In the genomic region with DNA sequence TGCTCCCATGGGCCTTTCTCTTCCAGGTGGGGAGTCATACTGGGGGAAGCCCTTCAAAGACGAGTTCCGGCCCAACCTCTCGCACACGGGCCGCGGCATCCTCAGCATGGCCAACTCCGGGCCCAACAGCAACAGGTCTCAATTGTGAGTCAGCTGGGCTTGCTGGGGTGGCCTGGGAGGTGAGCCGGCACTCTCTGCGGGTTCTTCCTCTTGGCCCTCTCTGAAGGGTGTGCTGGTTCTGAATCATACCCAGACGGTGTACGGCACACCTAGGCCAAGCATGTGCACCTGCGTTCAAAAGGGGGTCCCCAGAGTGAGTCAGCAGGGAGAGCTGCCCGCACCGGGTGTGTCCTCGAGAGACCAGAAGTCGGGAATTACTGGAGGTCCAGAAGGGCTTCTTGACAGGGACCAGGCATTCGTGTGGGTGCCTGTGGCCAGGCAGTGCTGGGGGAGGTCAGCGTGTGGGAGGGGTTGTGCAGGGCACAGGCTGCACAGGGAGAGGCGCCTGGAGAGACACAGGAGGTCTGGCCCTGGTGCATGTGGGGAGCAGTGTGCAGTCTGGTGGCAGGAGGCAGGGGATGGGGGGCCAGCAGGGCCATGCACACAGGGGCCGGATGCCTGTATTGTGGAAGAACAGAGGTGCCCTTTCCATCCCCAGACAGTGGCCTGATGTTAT, we compare ENCODE assay signal across 1 cellular context.
TF ChIP-seq lines count a peak whose summit lies in the region.

No MANE protein-coding gene starts in this region.

TF ChIP-seq in GM12878, 131 proteins besides CTCF, POLR2A, EP300 and RAD21:
- no peak for TF ChIP-seq TCF3 (IDR thresholded peaks at IDR 0.05; ENCODE audit: borderline replicate concordance, insufficient read depth, low read depth, low read length)
- TF ChIP-seq, protein P1, sequence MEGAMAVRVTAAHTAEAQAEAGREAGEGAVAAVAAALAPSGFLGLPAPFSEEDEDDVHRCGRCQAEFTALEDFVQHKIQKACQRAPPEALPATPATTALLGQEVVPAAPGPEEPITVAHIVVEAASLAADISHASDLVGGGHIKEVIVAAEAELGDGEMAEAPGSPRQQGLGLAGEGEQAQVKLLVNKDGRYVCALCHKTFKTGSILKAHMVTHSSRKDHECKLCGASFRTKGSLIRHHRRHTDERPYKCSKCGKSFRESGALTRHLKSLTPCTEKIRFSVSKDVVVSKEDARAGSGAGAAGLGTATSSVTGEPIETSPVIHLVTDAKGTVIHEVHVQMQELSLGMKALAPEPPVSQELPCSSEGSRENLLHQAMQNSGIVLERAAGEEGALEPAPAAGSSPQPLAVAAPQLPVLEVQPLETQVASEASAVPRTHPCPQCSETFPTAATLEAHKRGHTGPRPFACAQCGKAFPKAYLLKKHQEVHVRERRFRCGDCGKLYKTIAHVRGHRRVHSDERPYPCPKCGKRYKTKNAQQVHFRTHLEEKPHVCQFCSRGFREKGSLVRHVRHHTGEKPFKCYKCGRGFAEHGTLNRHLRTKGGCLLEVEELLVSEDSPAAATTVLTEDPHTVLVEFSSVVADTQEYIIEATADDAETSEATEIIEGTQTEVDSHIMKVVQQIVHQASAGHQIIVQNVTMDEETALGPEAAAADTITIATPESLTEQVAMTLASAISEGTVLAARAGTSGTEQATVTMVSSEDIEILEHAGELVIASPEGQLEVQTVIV (IDR thresholded peaks at IDR 0.05; ENCODE audit: borderline replicate concordance, partially characterized antibody), result no peak
- TF ChIP-seq, protein P2, sequence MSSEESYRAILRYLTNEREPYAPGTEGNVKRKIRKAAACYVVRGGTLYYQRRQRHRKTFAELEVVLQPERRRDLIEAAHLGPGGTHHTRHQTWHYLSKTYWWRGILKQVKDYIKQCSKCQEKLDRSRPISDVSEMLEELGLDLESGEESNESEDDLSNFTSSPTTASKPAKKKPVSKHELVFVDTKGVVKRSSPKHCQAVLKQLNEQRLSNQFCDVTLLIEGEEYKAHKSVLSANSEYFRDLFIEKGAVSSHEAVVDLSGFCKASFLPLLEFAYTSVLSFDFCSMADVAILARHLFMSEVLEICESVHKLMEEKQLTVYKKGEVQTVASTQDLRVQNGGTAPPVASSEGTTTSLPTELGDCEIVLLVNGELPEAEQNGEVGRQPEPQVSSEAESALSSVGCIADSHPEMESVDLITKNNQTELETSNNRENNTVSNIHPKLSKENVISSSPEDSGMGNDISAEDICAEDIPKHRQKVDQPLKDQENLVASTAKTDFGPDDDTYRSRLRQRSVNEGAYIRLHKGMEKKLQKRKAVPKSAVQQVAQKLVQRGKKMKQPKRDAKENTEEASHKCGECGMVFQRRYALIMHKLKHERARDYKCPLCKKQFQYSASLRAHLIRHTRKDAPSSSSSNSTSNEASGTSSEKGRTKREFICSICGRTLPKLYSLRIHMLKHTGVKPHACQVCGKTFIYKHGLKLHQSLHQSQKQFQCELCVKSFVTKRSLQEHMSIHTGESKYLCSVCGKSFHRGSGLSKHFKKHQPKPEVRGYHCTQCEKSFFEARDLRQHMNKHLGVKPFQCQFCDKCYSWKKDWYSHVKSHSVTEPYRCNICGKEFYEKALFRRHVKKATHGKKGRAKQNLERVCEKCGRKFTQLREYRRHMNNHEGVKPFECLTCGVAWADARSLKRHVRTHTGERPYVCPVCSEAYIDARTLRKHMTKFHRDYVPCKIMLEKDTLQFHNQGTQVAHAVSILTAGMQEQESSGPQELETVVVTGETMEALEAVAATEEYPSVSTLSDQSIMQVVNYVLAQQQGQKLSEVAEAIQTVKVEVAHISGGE (CRISPR knock-in tag; IDR thresholded peaks at IDR 0.05), result no peak
- no peak for TF ChIP-seq RBBP5 (conservative IDR thresholded peaks at IDR 0.05)
- 0 out of 2 replicates have a peak, but pooled peaks have one; percentile 14 for TF ChIP-seq JUNB (IDR thresholded peaks at IDR 0.05)
- TF ChIP-seq FOXM1 (IDR thresholded peaks at IDR 0.05; ENCODE audit: low read depth, low read length), result no peak
- no peak for TF ChIP-seq POU2F2 (IDR thresholded peaks at IDR 0.05; ENCODE audit: borderline replicate concordance, low read depth, low read length)
- no peak for TF ChIP-seq RAD51 (IDR thresholded peaks at IDR 0.05)
- no peak for TF ChIP-seq IKZF1 (conservative IDR thresholded peaks at IDR 0.05)
- peak in 1 of 2 experiments; percentile 12; a peak in 1 of 4 replicates for TF ChIP-seq BHLHE40 (IDR thresholded peaks at IDR 0.05; ENCODE audit: borderline replicate concordance in 1 of 2, low read depth in 2 of 2, low read length in 1 of 2)
